16 cellular contexts compared by ENCODE assay signal in the genomic region with DNA sequence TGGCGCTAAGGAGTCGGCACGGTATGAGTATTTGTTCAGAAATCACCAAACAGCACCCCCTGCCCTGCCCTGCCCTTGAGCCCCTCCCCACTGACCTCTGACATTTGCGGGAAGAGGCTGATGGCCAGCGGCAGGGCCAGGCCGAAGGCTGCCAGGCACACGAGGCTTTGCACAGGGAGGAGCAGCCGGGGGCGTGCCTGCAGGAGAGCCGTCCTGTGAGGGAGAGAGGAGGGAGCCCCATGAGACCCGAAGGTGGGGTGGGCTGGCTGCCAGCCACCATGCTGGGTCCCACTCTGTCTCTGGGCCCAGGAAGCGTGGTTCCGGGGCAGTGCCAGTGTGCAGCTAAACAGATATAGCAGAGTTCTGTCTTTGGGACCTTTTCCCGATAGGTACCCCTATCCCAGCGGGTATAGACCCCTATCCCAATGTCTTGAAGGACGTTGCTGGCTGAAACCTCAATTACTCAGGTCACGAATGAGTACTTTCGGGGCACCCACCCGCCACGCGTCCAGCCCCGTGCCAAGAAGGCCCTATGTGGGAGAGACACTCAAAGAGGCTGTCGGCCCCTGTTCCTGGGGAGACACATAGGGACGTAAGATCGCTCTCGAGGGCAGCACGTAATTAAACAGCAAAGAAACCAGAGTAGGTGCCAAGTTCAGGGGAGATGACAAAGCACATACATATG. TPM values are rescaled to one million over a fixed set of nuclear protein-coding genes. Genes with fewer than 3 reads are reported as not detected.
DNase-seq lines count a peak whose midpoint lies in the region; ATAC-seq, FAIRE-seq and TF ChIP-seq lines count a peak whose summit lies in the region.
"Had no signal": no experiment of that assay in that cellular context is flagged by ENCODE, and none has a peak within 500 bp of the region (broad histone marks: within the 10 kb centered on the region; RNA-seq: fewer than 3 reads in every experiment).

No MANE protein-coding gene starts in this region.

- peak overlapping the region; percentile 31 for H4K8ac ChIP-seq in neuronal stem cell (ENCODE audit: low read depth, low read length)

- H3K27me3 Mint-ChIP-seq in central memory CD8-positive, alpha-beta T cell, result no peaks in the 10 kb centered on the region
- no peaks in the 10 kb centered on the region for H3K27me3 Mint-ChIP-seq in CD4-positive, alpha-beta T cell

- H3K14ac ChIP-seq in neuronal stem cell (ENCODE audit: low read length), result peak overlapping the region; percentile 59

- H3K18ac ChIP-seq in neuronal stem cell (ENCODE audit: low read length), result peak overlapping the region; percentile 81

- H3K4me3 ChIP-seq in kidney (ENCODE audit: low read length in 2 of 2) (no peak overlapping the region), neuronal stem cell (ENCODE audit: low read length in 2 of 2) (no peak overlapping the region)
- H3K4me3 ChIP-seq: A549, GM12878, GM23248 had no signal

- H3K27ac ChIP-seq in kidney (ENCODE audit: low read depth in 2 of 2, low read length in 2 of 2) (no peak overlapping the region), neuronal stem cell (replicated peaks; ENCODE audit: low read length) (no peak overlapping the region)
- no peak overlapping the region for H3K27ac ChIP-seq in CD4-positive, alpha-beta T cell (ENCODE audit: low read depth, low read length)
- H3K27ac ChIP-seq: A549, GM23248 had no signal

- H3K4ac ChIP-seq in neuronal stem cell (ENCODE audit: low read length), result peak overlapping the region; percentile 57

- H4K91ac ChIP-seq in neuronal stem cell (ENCODE audit: low read depth, low read length, poor library complexity), result no peak overlapping the region

- no peaks in the 10 kb centered on the region for H3K79me1 ChIP-seq in neuronal stem cell (ENCODE audit: low read depth, low read length)

- H3K23ac ChIP-seq in neuronal stem cell (ENCODE audit: low read depth, low read length, poor library complexity), result peak overlapping the region; percentile 23

- peaks cover 13 to 14% of the 10 kb centered on the region in 2 donors for H3K4me1 ChIP-seq in kidney (ENCODE audit: control insufficient read depth in 1 of 2, insufficient read depth in 1 of 2, low read depth in 1 of 2, low read length in 2 of 2)
- H3K4me1 ChIP-seq in neuronal stem cell (ENCODE audit: control insufficient read depth in 2 of 2, insufficient read depth in 1 of 2, low read depth in 1 of 2, low read length in 2 of 2), result peaks cover 0 to 37% of the 10 kb centered on the region in 2 donors
- H3K4me1 ChIP-seq: A549, BE2C had no signal

- H3K4me2 ChIP-seq in neuronal stem cell (ENCODE audit: insufficient read depth, low read length, poor library complexity, severe bottlenecking), result no peak overlapping the region
- H3K4me2 ChIP-seq: A549 had no signal

- no peak overlapping the region for H2AFZ ChIP-seq in neuronal stem cell (ENCODE audit: low read length)
- H2AFZ ChIP-seq: GM23248 had no signal

- peak overlapping the region; percentile 71 for H2BK5ac ChIP-seq in neuronal stem cell (ENCODE audit: low read length)

- H3K36me3 ChIP-seq in kidney (ENCODE audit: control insufficient read depth in 1 of 2, insufficient read depth in 2 of 2, low read length in 2 of 2) (peaks cover 0 to 2% of the 10 kb centered on the region in 2 donors), neuronal stem cell (replicated peaks in 1 of 2; ENCODE audit: control insufficient read depth in 2 of 2, insufficient read depth in 2 of 2, low read length in 2 of 2) (no peaks in the 10 kb centered on the region)
- H3K36me3 ChIP-seq: BE2C had no signal

- H2BK15ac ChIP-seq in neuronal stem cell (ENCODE audit: low read length), result peak overlapping the region; percentile 96

- H2AK5ac ChIP-seq in neuronal stem cell (ENCODE audit: low read depth, low read length), result peak overlapping the region; percentile 98

- CTCF ChIA-PET in CD4-positive, alpha-beta T cell (lab: Charles Lee), result no interaction called here

- H3K9me3 Mint-ChIP-seq in central memory CD8-positive, alpha-beta T cell, result no peaks in the 10 kb centered on the region
- H3K9me3 Mint-ChIP-seq in CD4-positive, alpha-beta T cell, result no peaks in the 10 kb centered on the region
- H3K9me3 Mint-ChIP-seq: H9 had no signal

- no CpG with 5 or more reads among the region's 27 CpGs for WGBS in neuronal stem cell (ENCODE audit: extremely low coverage in 2 of 2, insufficient read length in 2 of 2, insufficient replicate concordance in 1 of 2), 2 donors

- TF ChIP-seq CTCF in kidney (IDR thresholded peaks at IDR 0.05; ENCODE audit: borderline replicate concordance, extremely low read depth, insufficient read depth), result no peak
- no peak for TF ChIP-seq CTCF in CD4-positive, alpha-beta T cell (IDR thresholded peaks at IDR 0.05)

- peak overlapping the region; percentile 80 for H2BK12ac ChIP-seq in neuronal stem cell (ENCODE audit: low read length)

- H3K9me3 ChIP-seq in kidney (ENCODE audit: control insufficient read depth in 1 of 2, low read length in 2 of 2), result no peaks in the 10 kb centered on the region
- peaks cover 0 to 6% of the 10 kb centered on the region in 2 donors for H3K9me3 ChIP-seq in neuronal stem cell (replicated peaks in 1 of 2; ENCODE audit: control insufficient read depth in 2 of 2, insufficient read depth in 1 of 2, low read depth in 1 of 2, low read length in 2 of 2)
- no peaks in the 10 kb centered on the region for H3K9me3 ChIP-seq in CD4-positive, alpha-beta T cell (ENCODE audit: control insufficient read depth, low read length)
- H3K9me3 ChIP-seq: A549, BE2C had no signal

- DNase-seq in central memory CD8-positive, alpha-beta T cell (ENCODE audit: low spot score in 2 of 2), result no peak
- DNase-seq in kidney (peak; percentile 42), neuronal stem cell (ENCODE audit: low spot score) (no peak), urothelium cell line (ENCODE audit: low spot score) (no peak), NCI-H82 treated with DMSO at 0.1 percent for 48 hours (lab: John Stamatoyannopoulos, UW; ENCODE audit: unreplicated experiment) (no peak)
- no peak for DNase-seq in activated CD4-positive, CD25-positive, alpha-beta regulatory T cell treated with anti-CD3 and anti-CD28 coated beads, Interleukin-2, amount 50 U/mL, for 72 hours
- DNase-seq in CD4-positive, alpha-beta T cell, result no peak
- DNase-seq: BE2C, DMS 273 treated with DMSO at 0.1 percent for 48 hours, GM23248, H9 had no signal

- intact Hi-C loops in kidney (cut with DNase I), result no loop called here
- intact Hi-C loops in CD4-positive, alpha-beta T cell (cut with DNase I, micrococcal nuclease), result no loop called here

- H3K36me3 Mint-ChIP-seq in central memory CD8-positive, alpha-beta T cell (ENCODE audit: insufficient read depth), result peaks cover 2% of the 10 kb centered on the region
- H3K36me3 Mint-ChIP-seq in CD4-positive, alpha-beta T cell (ENCODE audit: low read depth), result no peaks in the 10 kb centered on the region

- POLR2A ChIA-PET in CD4-positive, alpha-beta T cell (lab: Charles Lee), result no interaction called here

- H2BK120ac ChIP-seq in neuronal stem cell (ENCODE audit: low read depth, low read length), result no peak overlapping the region

- ATAC-seq in central memory CD8-positive, alpha-beta T cell (replicated peaks; ENCODE audit: extremely low read depth, poor library complexity, severe bottlenecking), result no peak
- no peak for ATAC-seq in CD4-positive, alpha-beta T cell (ENCODE audit: poor library complexity)
- ATAC-seq: A549, GM12878 had no signal

- no peak for FAIRE-seq in kidney (lab: Jason Lieb, UNC)
- peak; percentile 30 for FAIRE-seq in urothelium cell line (lab: Jason Lieb, UNC)
- FAIRE-seq: A549, GM12878, GM18507 had no signal

- H3K4me1 Mint-ChIP-seq in central memory CD8-positive, alpha-beta T cell, result peaks cover 46% of the 10 kb centered on the region
- H3K4me1 Mint-ChIP-seq in CD4-positive, alpha-beta T cell (ENCODE audit: low read depth), result no peaks in the 10 kb centered on the region

- H3K4me3 Mint-ChIP-seq in central memory CD8-positive, alpha-beta T cell, result no peak overlapping the region
- H3K4me3 Mint-ChIP-seq in CD4-positive, alpha-beta T cell, result no peak overlapping the region
- H3K4me3 Mint-ChIP-seq: H9 had no signal

- H3K9ac ChIP-seq in kidney (ENCODE audit: low read length in 2 of 2), result no peak overlapping the region
- H3K9ac ChIP-seq in neuronal stem cell (ENCODE audit: low read depth, low read length, poor library complexity), result no peak overlapping the region
- H3K9ac ChIP-seq: GM23248 had no signal

- peaks cover 0 to 17% (median 3%) of the 10 kb centered on the region in 3 experiments for H3K27me3 ChIP-seq in neuronal stem cell (ENCODE audit: control insufficient read depth in 3 of 3, insufficient read depth in 3 of 3, low read depth in 1 of 3, low read length in 3 of 3)
- no peaks in the 10 kb centered on the region for H3K27me3 ChIP-seq in CD4-positive, alpha-beta T cell (ENCODE audit: control insufficient read depth, insufficient read depth, low read length)
- H3K27me3 ChIP-seq: BE2C had no signal

- H3K27ac Mint-ChIP-seq in central memory CD8-positive, alpha-beta T cell (ENCODE audit: low read depth), result peak overlapping the region; percentile 39
- no peak overlapping the region for H3K27ac Mint-ChIP-seq in CD4-positive, alpha-beta T cell

RNA-seq across cellular contexts. Expression of gene EMX1, which starts 43.9 kb away (rescaled TPM):
- total RNA-seq in kidney, result 19.6 TPM
- 132 TPM for polyA plus RNA-seq in kidney (ENCODE audit: insufficient read depth, low read depth, low replicate concordance)
- polyA plus RNA-seq in neuronal stem cell (2013, experiment 1 of 2), result 29.5 TPM
- polyA plus RNA-seq in neuronal stem cell (2013, experiment 2 of 2), result 28.8 TPM
- not detected for total RNA-seq in CD4-positive, alpha-beta T cell
- total RNA-seq: GM23248, HT1080 had no signal
- polyA plus RNA-seq: AG04450, GM23248 had no signal

Comparison
In these comparisons a context has a peak if more than half of its experiments do, and no peak if none do; other contexts are left out.
1. RNA of gene EMX1, which starts 43.9 kb away (total RNA-seq): 19.6 TPM in kidney (single experiment); not detected in CD4-positive, alpha-beta T cell; every median in the first group is over 10 times any median in the second.